ENCODE assay signal across 19 cellular contexts in the genomic region with DNA sequence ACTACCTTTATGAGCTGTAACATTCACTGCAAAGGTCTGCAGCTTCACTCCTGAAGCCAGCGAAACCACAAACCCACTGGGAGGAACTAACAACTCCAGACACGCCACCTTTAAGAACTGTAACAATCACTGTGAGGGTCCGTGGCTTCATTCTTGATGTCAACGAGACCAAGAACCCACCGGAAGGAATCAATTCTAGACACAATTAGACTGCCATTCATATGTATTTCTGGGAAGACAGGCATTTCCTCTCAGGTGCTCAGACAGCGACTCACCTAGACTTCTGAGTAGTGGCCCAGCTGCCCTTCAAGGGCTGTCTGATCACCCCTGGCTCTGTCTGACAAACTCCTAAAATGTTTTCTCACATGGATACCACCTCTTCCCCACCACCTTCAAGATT.
DNase-seq lines count a peak whose midpoint lies in the region; ATAC-seq, FAIRE-seq and TF ChIP-seq lines count a peak whose summit lies in the region.
"Had no signal": no experiment of that assay in that cellular context is flagged by ENCODE, and none has a peak within 500 bp of the region (broad histone marks: within the 10 kb centered on the region; RNA-seq: fewer than 3 reads in every experiment).

No MANE protein-coding gene starts in this region.

- H3K18ac ChIP-seq in H1 (ENCODE audit: extremely low read depth, low read length), result no peak overlapping the region

- no peaks in the 10 kb centered on the region for H4K20me1 ChIP-seq in H1 (replicated peaks in 1 of 2; ENCODE audit: control insufficient read depth in 1 of 2, insufficient read depth in 2 of 2, low read length in 2 of 2)

- 85% methylated on average over 6 of the region's 6 CpGs; no CpG with 5 or more reads in 1 of the 2 experiments for WGBS in H1 (ENCODE audit: extremely low coverage in 1 of 2, insufficient coverage in 1 of 2, insufficient read length in 1 of 2, insufficient replicate concordance in 2 of 2, low coverage in 1 of 2, low lambda C conversion rate in 2 of 2, missing lambda C conversion rate in 1 of 2), 2 experiments
- 93% methylated on average over 6 of the region's 6 CpGs for WGBS in prostate gland

- POLR2A ChIA-PET in H1 (lab: Charles Lee; ENCODE audit: partially characterized antibody), result no interaction called here

- FAIRE-seq in RCC 7860 (lab: Jason Lieb, UNC), result no peak
- no peak for FAIRE-seq in H1 (lab: Jason Lieb, UNC)
- FAIRE-seq: A549, GM12891, H54 had no signal

- H3K27ac ChIP-seq in H1 (ENCODE audit: low read depth, low read length), result no peak overlapping the region
- H3K27ac ChIP-seq in prostate gland, result no peak overlapping the region
- H3K27ac ChIP-seq: A549, SJCRH30 had no signal

- no peaks in the 10 kb centered on the region for H3K79me2 ChIP-seq in H1 (ENCODE audit: control insufficient read depth in 1 of 2, insufficient read depth in 2 of 2, low read length in 2 of 2)

- H3K4ac ChIP-seq in H1 (replicated peaks; ENCODE audit: insufficient read length, low read depth, low read length), result no peak overlapping the region

- no peak overlapping the region for H4K5ac ChIP-seq in H1 (ENCODE audit: insufficient read length, low read depth, low read length)

- H2BK15ac ChIP-seq in H1 (ENCODE audit: low read length), result no peak overlapping the region

- no peak overlapping the region for H3K56ac ChIP-seq in H1 (replicated peaks; ENCODE audit: insufficient read length, low read depth, low read length)

- no peak overlapping the region for H2BK5ac ChIP-seq in H1 (ENCODE audit: low read depth, low read length)

- H2BK12ac ChIP-seq in H1 (ENCODE audit: low read depth, low read length), result 0 out of 2 replicates have a peak overlapping the region, but pooled peaks have one; percentile 33

- H3K27me3 ChIP-seq in H1 (replicated peaks in 1 of 4; ENCODE audit: control insufficient read depth in 3 of 4, extremely low read depth in 1 of 4, insufficient read depth in 3 of 4, low read length in 3 of 4), result no peaks in the 10 kb centered on the region; a peak in 2 of 7 replicates
- no peaks in the 10 kb centered on the region for H3K27me3 ChIP-seq in kidney epithelial cell (ENCODE audit: control insufficient read depth, insufficient read depth, low read length)
- H3K27me3 ChIP-seq in prostate gland (replicated peaks; ENCODE audit: insufficient read depth), result no peaks in the 10 kb centered on the region
- H3K27me3 ChIP-seq: SJCRH30 had no signal

- no peak overlapping the region for H4K8ac ChIP-seq in H1 (ENCODE audit: extremely low read depth, insufficient read depth, low read length)

- H3K9ac ChIP-seq in H1 (replicated peaks in 1 of 4; ENCODE audit: extremely low read depth in 1 of 4, low read depth in 3 of 4, low read length in 3 of 4), result no peak overlapping the region

- TF ChIP-seq POLR2A in H1 (IDR thresholded peaks at IDR 0.05; ENCODE audit: control extremely low read depth in 1 of 2, low read depth in 2 of 2, low read length in 2 of 2) (no peak), prostate gland (IDR thresholded peaks at IDR 0.05) (no peak)

- DNase-seq in RCC 7860 (ENCODE audit: low spot score), result peak; percentile 4
- DNase-seq in H1 (ENCODE audit: low read depth in 1 of 2, low spot score in 2 of 2), result no peak
- peak; percentile 61 for DNase-seq in kidney epithelial cell (ENCODE audit: low read depth)
- DNase-seq in activated CD8-positive, alpha-beta memory T cell treated with anti-CD3 and anti-CD28 coated beads, Interleukin-2, amount 50 U/mL, for 48 hours, result no peak
- DNase-seq in DMS79 treated with DMSO at 0.1 percent for 48 hours (lab: John Stamatoyannopoulos, UW), result no peak
- DNase-seq in prostate gland (ENCODE audit: low spot score), result no peak
- DNase-seq: CD4-positive, CD25-positive, alpha-beta regulatory T cell; NCI-H1105; NCI-H146; NCI-H2029; NCI-H226; NCI-H510A treated with DMSO at 0.1 percent for 48 hours; NCI-H774; NK-92 treated with Interleukin-12 subunit alpha and Interleukin-12 subunit beta, amount 100 ng/mL, for 24 hours; SJCRH30 had no signal

- ATAC-seq in GM19023 (IDR thresholded peaks at IDR 0.05; ENCODE audit: unreplicated experiment), result no peak
- ATAC-seq: A549 had no signal

- no peak overlapping the region for H3K23ac ChIP-seq in H1 (ENCODE audit: insufficient read length)

- peaks cover 0 to 6% (median 2%) of the 10 kb centered on the region in 4 experiments; a peak in 4 of 7 replicates for H3K4me1 ChIP-seq in H1 (replicated peaks in 1 of 4; ENCODE audit: control insufficient read depth in 3 of 4, insufficient read depth in 4 of 4, low read length in 3 of 4)
- no peaks in the 10 kb centered on the region for H3K4me1 ChIP-seq in prostate gland (replicated peaks)
- H3K4me1 ChIP-seq: A549, SJCRH30 had no signal

- H2AK5ac ChIP-seq in H1 (ENCODE audit: low read depth, low read length), result no peak overlapping the region

- no peak overlapping the region for H2BK120ac ChIP-seq in H1 (replicated peaks; ENCODE audit: low read depth, low read length)

- H3K36me3 ChIP-seq in H1 (ENCODE audit: control insufficient read depth in 2 of 4, insufficient read depth in 4 of 4, low read length in 3 of 4), result no peaks in the 10 kb centered on the region
- H3K36me3 ChIP-seq in kidney epithelial cell (ENCODE audit: control insufficient read depth, insufficient read depth, low read length), result no peaks in the 10 kb centered on the region
- no peaks in the 10 kb centered on the region for H3K36me3 ChIP-seq in prostate gland
- H3K36me3 ChIP-seq: SJCRH30 had no signal

- H3K4me3 ChIP-seq in H1 (ENCODE audit: extremely low read depth in 1 of 4, insufficient read depth in 2 of 4, low read depth in 3 of 4, low read length in 4 of 4) (no peak overlapping the region), kidney epithelial cell (ENCODE audit: low read depth, low read length) (no peak overlapping the region), prostate gland (no peak overlapping the region)
- H3K4me3 ChIP-seq: A549, SJCRH30 had no signal

- no peak overlapping the region for H4K91ac ChIP-seq in H1 (replicated peaks; ENCODE audit: insufficient read length, low read length)

- H3K23me2 ChIP-seq in H1 (ENCODE audit: low read depth, low read length), result no peaks in the 10 kb centered on the region

- no peak overlapping the region for H3K4me2 ChIP-seq in H1 (ENCODE audit: insufficient read depth in 1 of 2, low read depth in 2 of 2, low read length in 2 of 2)
- H3K4me2 ChIP-seq: A549 had no signal

- no peaks in the 10 kb centered on the region for H3K9me3 ChIP-seq in H1 (ENCODE audit: insufficient read depth in 2 of 2, low read depth in 1 of 2, low read length in 1 of 2)
- H3K9me3 ChIP-seq in prostate gland, result no peaks in the 10 kb centered on the region
- H3K9me3 ChIP-seq: A549, SJCRH30 had no signal

- H2BK20ac ChIP-seq in H1 (ENCODE audit: low read length), result no peak overlapping the region

- no peak for TF ChIP-seq EP300 in H1 (IDR thresholded peaks at IDR 0.05; ENCODE audit: borderline replicate concordance in 1 of 2, low read depth in 2 of 2, low read length in 2 of 2)

- H3K14ac ChIP-seq in H1 (ENCODE audit: insufficient read length), result no peak overlapping the region

- CTCF ChIA-PET in H1 (lab: Charles Lee; ENCODE audit: partially characterized antibody), result interaction anchor here (2.1 kb wide), 1 partner anchor 45 kb away, joined by 10 read pairs; no protein-coding TSS in a partner anchor

- intact Hi-C loops in prostate gland (cut with DNase I), result no loop called here

- TF ChIP-seq CTCF in H1 (IDR thresholded peaks at IDR 0.05; ENCODE audit: control extremely low read depth in 1 of 3, insufficient read depth in 1 of 3, low read depth in 1 of 3, low read length in 3 of 3) (no peak), kidney epithelial cell (IDR thresholded peaks at IDR 0.05; ENCODE audit: insufficient read depth, low read length, poor library complexity, severe bottlenecking) (no peak), prostate gland (IDR thresholded peaks at IDR 0.05) (no peak)

- H2AFZ ChIP-seq in H1 (ENCODE audit: low read length), result no peak overlapping the region

- no peak for TF ChIP-seq RAD21 in H1 (IDR thresholded peaks at IDR 0.05 in 1 of 2, conservative IDR thresholded peaks at IDR 0.05 in 1 of 2; ENCODE audit: low read depth in 2 of 2, low read length in 2 of 2)

- H3K79me1 ChIP-seq in H1 (ENCODE audit: low read depth, low read length), result no peaks in the 10 kb centered on the region

TF ChIP-seq in H1, 55 proteins besides CTCF, POLR2A, EP300 and RAD21:
- TF ChIP-seq SUZ12 (IDR thresholded peaks at IDR 0.05; ENCODE audit: low read length) (no peak), YY1 (IDR thresholded peaks at IDR 0.05; ENCODE audit: low read depth, low read length) (no peak)

Comparison
In these comparisons a context has a peak if more than half of its experiments do, and no peak if none do; other contexts are left out.
1. DNase-seq: peak in RCC 7860 (single experiment) and kidney epithelial cell (single experiment); none in H1 (0 of 2), activated CD8-positive, alpha-beta memory T cell treated with anti-CD3 and anti-CD28 coated beads, Interleukin-2, amount 50 U/mL, for 48 hours (single experiment), DMS79 treated with DMSO at 0.1 percent for 48 hours (single experiment) and prostate gland (single experiment).